In genomic region chr2:239294571-239295054, GRCh38 we compare ENCODE assay signal across 10 cellular contexts.
DNase-seq lines count a peak whose midpoint lies in the region; ATAC-seq and TF ChIP-seq lines count a peak whose summit lies in the region.
"Had no signal": no experiment of that assay in that cellular context is flagged by ENCODE, and none has a peak within 500 bp of the region (broad histone marks: within the 10 kb centered on the region; RNA-seq: fewer than 3 reads in every experiment).

No MANE protein-coding gene starts in this region.

- H3K4me2 ChIP-seq in neuronal stem cell (ENCODE audit: insufficient read depth, low read length, poor library complexity, severe bottlenecking) = no peak overlapping the region

- WGBS in esophagus muscularis mucosa = 91% methylated on average over 13 of the region's 14 CpGs
- no CpG with 5 or more reads among the region's 14 CpGs for WGBS in neuronal stem cell (ENCODE audit: extremely low coverage in 2 of 2, insufficient read length in 2 of 2, insufficient replicate concordance in 1 of 2), 2 donors

- POLR2A ChIA-PET in T-cell (lab: Charles Lee) = interaction anchor here (0.6 to 1.1 kb wide), 2 partner anchors 16 to 75 kb away, joined by 3 to 5 read pairs; no protein-coding TSS in a partner anchor

- TF ChIP-seq CTCF in esophagus muscularis mucosa (IDR thresholded peaks at IDR 0.05) (no peak), CD14-positive monocyte (IDR thresholded peaks at IDR 0.05) (no peak)

- H3K4me3 Mint-ChIP-seq in CD4-positive, CD25-positive, alpha-beta regulatory T cell = peak overlapping the region; percentile 17 to 90 (median 73)
- H3K4me3 Mint-ChIP-seq in T-cell (peak overlapping the region; percentile 67 to 77 (median 73)), CD14-positive monocyte (no peak overlapping the region)

- intact Hi-C loops in esophagus muscularis mucosa (cut with DNase I) = no loop called here
- intact Hi-C loops in CD14-positive monocyte (cut with micrococcal nuclease) = no loop called here

- CTCF ChIA-PET in T-cell (lab: Charles Lee) = interaction anchor here (1.2 to 2.4 kb wide), 3 partner anchors 27 to 106 kb away, joined by 3 to 16 read pairs (median 6); partner anchors contain the start of gene HDAC4 (in 1 of the 2)

- peaks cover 0 to 2% (median 0%) of the 10 kb centered on the region in 7 donors for H3K9me3 Mint-ChIP-seq in CD4-positive, CD25-positive, alpha-beta regulatory T cell
- H3K9me3 Mint-ChIP-seq in T-cell = no peaks in the 10 kb centered on the region
- H3K9me3 Mint-ChIP-seq in CD14-positive monocyte = no peaks in the 10 kb centered on the region

- peak overlapping the region; percentile 76 for H2BK15ac ChIP-seq in neuronal stem cell (ENCODE audit: low read length)

- H2AK5ac ChIP-seq in neuronal stem cell (ENCODE audit: low read depth, low read length) = peak overlapping the region; percentile 73

- no peaks in the 10 kb centered on the region for H3K36me3 Mint-ChIP-seq in CD4-positive, CD25-positive, alpha-beta regulatory T cell
- H3K36me3 Mint-ChIP-seq in T-cell (peaks cover 3% of the 10 kb centered on the region), CD14-positive monocyte (peaks cover 10 to 13% of the 10 kb centered on the region in 2 donors)

- H3K4me3 ChIP-seq in CD4-positive, CD25-positive, alpha-beta regulatory T cell (ENCODE audit: low read depth, low read length) = no peak overlapping the region
- H3K4me3 ChIP-seq in esophagus muscularis mucosa (no peak overlapping the region), neuronal stem cell (ENCODE audit: low read length in 2 of 2) (no peak overlapping the region)

- H4K8ac ChIP-seq in neuronal stem cell (ENCODE audit: low read depth, low read length) = no peak overlapping the region

- peak overlapping the region in 2 of 3 donors; percentile 92 to 94 for H3K27ac Mint-ChIP-seq in CD4-positive, CD25-positive, alpha-beta regulatory T cell
- H3K27ac Mint-ChIP-seq in T-cell = peak overlapping the region; percentile 91 to 97
- H3K27ac Mint-ChIP-seq in CD14-positive monocyte = peak overlapping the region in 2 of 7 donors; percentile 58 to 79

- no peaks in the 10 kb centered on the region for H3K9me3 ChIP-seq in CD4-positive, CD25-positive, alpha-beta regulatory T cell (ENCODE audit: control insufficient read depth in 2 of 2, low read length in 2 of 2)
- no peaks in the 10 kb centered on the region for H3K9me3 ChIP-seq in esophagus muscularis mucosa
- peaks cover 0 to 2% of the 10 kb centered on the region in 2 donors for H3K9me3 ChIP-seq in neuronal stem cell (replicated peaks in 1 of 2; ENCODE audit: control insufficient read depth in 2 of 2, insufficient read depth in 1 of 2, low read depth in 1 of 2, low read length in 2 of 2)

- H3K36me3 ChIP-seq in CD4-positive, CD25-positive, alpha-beta regulatory T cell (ENCODE audit: control insufficient read depth, insufficient read depth, low read length) = no peaks in the 10 kb centered on the region
- no peaks in the 10 kb centered on the region for H3K36me3 ChIP-seq in esophagus muscularis mucosa
- no peaks in the 10 kb centered on the region for H3K36me3 ChIP-seq in neuronal stem cell (replicated peaks in 1 of 2; ENCODE audit: control insufficient read depth in 2 of 2, insufficient read depth in 2 of 2, low read length in 2 of 2)

- peaks cover 9% of the 10 kb centered on the region for H3K79me1 ChIP-seq in neuronal stem cell (ENCODE audit: low read depth, low read length)

- H3K14ac ChIP-seq in neuronal stem cell (ENCODE audit: low read length) = no peak overlapping the region

- H3K27me3 ChIP-seq in CD4-positive, CD25-positive, alpha-beta regulatory T cell (ENCODE audit: control insufficient read depth, insufficient read depth, low read length) = no peaks in the 10 kb centered on the region
- no peaks in the 10 kb centered on the region for H3K27me3 ChIP-seq in esophagus muscularis mucosa
- H3K27me3 ChIP-seq in neuronal stem cell (ENCODE audit: control insufficient read depth in 3 of 3, insufficient read depth in 3 of 3, low read depth in 1 of 3, low read length in 3 of 3) = peaks cover 0 to 2% (median 0%) of the 10 kb centered on the region in 3 experiments

- H2BK120ac ChIP-seq in neuronal stem cell (ENCODE audit: low read depth, low read length) = peak overlapping the region; percentile 85

- no peak overlapping the region for H3K4ac ChIP-seq in neuronal stem cell (ENCODE audit: low read length)

- H2AFZ ChIP-seq in neuronal stem cell (ENCODE audit: low read length) = no peak overlapping the region

- H3K18ac ChIP-seq in neuronal stem cell (ENCODE audit: low read length) = peak overlapping the region; percentile 55

- no peak overlapping the region for H3K27ac ChIP-seq in CD4-positive, CD25-positive, alpha-beta regulatory T cell (ENCODE audit: insufficient read depth, low read length, poor library complexity, severe bottlenecking)
- peak overlapping the region; percentile 78 to 83 (median 80) for H3K27ac ChIP-seq in esophagus muscularis mucosa (replicated peaks in 1 of 4)
- H3K27ac ChIP-seq in neuronal stem cell (replicated peaks; ENCODE audit: low read length) = no peak overlapping the region

- H3K23ac ChIP-seq in neuronal stem cell (ENCODE audit: low read depth, low read length, poor library complexity) = peak overlapping the region; percentile 29

- H3K4me1 ChIP-seq in CD4-positive, CD25-positive, alpha-beta regulatory T cell (ENCODE audit: control insufficient read depth, insufficient read depth, low read length, poor library complexity, severe bottlenecking) = peaks cover 67% of the 10 kb centered on the region
- H3K4me1 ChIP-seq in esophagus muscularis mucosa (peaks cover 71 to 98% (median 98%) of the 10 kb centered on the region in 4 donors), neuronal stem cell (ENCODE audit: control insufficient read depth in 2 of 2, insufficient read depth in 1 of 2, low read depth in 1 of 2, low read length in 2 of 2) (peaks cover 53 to 68% of the 10 kb centered on the region in 2 donors)

- peaks cover 24 to 82% (median 49%) of the 10 kb centered on the region in 4 donors for H3K4me1 Mint-ChIP-seq in CD4-positive, CD25-positive, alpha-beta regulatory T cell
- peaks cover 68 to 89% (median 80%) of the 10 kb centered on the region in 3 donors for H3K4me1 Mint-ChIP-seq in T-cell
- peaks cover 32% of the 10 kb centered on the region for H3K4me1 Mint-ChIP-seq in CD14-positive monocyte

- TF ChIP-seq POLR2A in esophagus muscularis mucosa (IDR thresholded peaks at IDR 0.05; ENCODE audit: low read depth) = no peak

- no peak overlapping the region for H3K9ac ChIP-seq in neuronal stem cell (ENCODE audit: low read depth, low read length, poor library complexity)

- H2BK5ac ChIP-seq in neuronal stem cell (ENCODE audit: low read length) = no peak overlapping the region

- H2BK12ac ChIP-seq in neuronal stem cell (ENCODE audit: low read length) = no peak overlapping the region

- DNase-seq in CD4-positive, CD25-positive, alpha-beta regulatory T cell = no peak
- DNase-seq in T-cell = no peak
- DNase-seq in esophagus muscularis mucosa (ENCODE audit: extremely low spot score) = no peak
- DNase-seq in neuronal stem cell (ENCODE audit: low spot score) = no peak
- DNase-seq in NCI-H187 treated with DMSO at 0.1 percent for 48 hours (lab: John Stamatoyannopoulos, UW) = no peak
- DNase-seq in left lobe of liver (ENCODE audit: low spot score) = no peak
- no peak for DNase-seq in dedifferentiated amniotic fluid mesenchymal stem cell (ENCODE audit: extremely low spot score)
- DNase-seq in CD14-positive monocyte (ENCODE audit: low spot score) = no peak
- DNase-seq: activated CD4-positive, alpha-beta T cell treated with anti-CD3 and anti-CD28 coated beads for 1 hour; KBM-7 had no signal

- H4K91ac ChIP-seq in neuronal stem cell (ENCODE audit: low read depth, low read length, poor library complexity) = no peak overlapping the region

- TF ChIP-seq EP300 in esophagus muscularis mucosa (IDR thresholded peaks at IDR 0.05) = no peak

- no peak for ATAC-seq in CD4-positive, CD25-positive, alpha-beta regulatory T cell (ENCODE audit: low read depth in 2 of 2)
- ATAC-seq in T-cell (replicated peaks in 1 of 4) (no peak), left lobe of liver (no peak)

- H3K27me3 Mint-ChIP-seq in CD4-positive, CD25-positive, alpha-beta regulatory T cell = peaks cover 5% of the 10 kb centered on the region
- H3K27me3 Mint-ChIP-seq in T-cell (no peaks in the 10 kb centered on the region), CD14-positive monocyte (ENCODE audit: low read depth in 3 of 3) (peaks cover 0 to 4% (median 0%) of the 10 kb centered on the region in 3 donors)

Comparison
In these comparisons a context has a peak if more than half of its experiments do, and no peak if none do; other contexts are left out.
1. H3K27ac ChIP-seq: peak in esophagus muscularis mucosa (4 of 4); none in CD4-positive, CD25-positive, alpha-beta regulatory T cell (single experiment) and neuronal stem cell (single experiment).
2. H3K4me3 Mint-ChIP-seq: peak in CD4-positive, CD25-positive, alpha-beta regulatory T cell (4 of 4) and T-cell (3 of 3); none in CD14-positive monocyte (0 of 2).